1 cellular context compared by ENCODE assay signal in genomic region chr18:53819671-53820070, GRCh38.
TF ChIP-seq lines count a peak whose summit lies in the region.

No MANE protein-coding gene starts in this region.

TF ChIP-seq in H1, 55 proteins besides CTCF, POLR2A, EP300 and RAD21 (continued from another document):
- TF ChIP-seq CEBPB (IDR thresholded peaks at IDR 0.05; ENCODE audit: low read depth, low read length): no peak
- TF ChIP-seq SP2 (IDR thresholded peaks at IDR 0.05; ENCODE audit: low read length): no peak
- TF ChIP-seq RFX5 (IDR thresholded peaks at IDR 0.05; ENCODE audit: borderline replicate concordance, low read depth, low read length): no peak
- no peak for TF ChIP-seq RNF2 (IDR thresholded peaks at IDR 0.05; ENCODE audit: borderline replicate concordance, low read depth, low read length, missing control alignments, poor library complexity, severe bottlenecking)
- no peak for TF ChIP-seq YY1 (IDR thresholded peaks at IDR 0.05; ENCODE audit: low read depth, low read length)
- no peak for TF ChIP-seq EZH2 (IDR thresholded peaks at IDR 0.05; ENCODE audit: low read depth, low read length, severe bottlenecking)
- TF ChIP-seq HDAC2 (IDR thresholded peaks at IDR 0.05; ENCODE audit: borderline replicate concordance in 1 of 2, low read depth in 2 of 2, low read length in 2 of 2): no peak
- TF ChIP-seq SAP30 (IDR thresholded peaks at IDR 0.05; ENCODE audit: insufficient read depth, insufficient replicate concordance, low read length): no peak
- no peak for TF ChIP-seq JUN (IDR thresholded peaks at IDR 0.05; ENCODE audit: low read depth, low read length)
- no peak for TF ChIP-seq ATF3 (IDR thresholded peaks at IDR 0.05; ENCODE audit: insufficient read depth, low read depth, low read length)
- no peak for TF ChIP-seq TCF12 (IDR thresholded peaks at IDR 0.05; ENCODE audit: low read depth, low read length)
- no peak for TF ChIP-seq NANOG (IDR thresholded peaks at IDR 0.05; ENCODE audit: insufficient read depth, low read depth, low read length, poor library complexity, severe bottlenecking)
